Comparison of ENCODE assay signal across 8 cellular contexts in genomic region chr19:39406656-39407393, GRCh38. TPM values are rescaled to one million over a fixed set of nuclear protein-coding genes. Genes with fewer than 3 reads are reported as not detected.
A peak's percentile ranks its signal among the peaks of the same experiment; 100 is the strongest.
DNase-seq lines count a peak whose midpoint lies in the region; ATAC-seq and TF ChIP-seq lines count a peak whose summit lies in the region.

TSS of gene ZFP36 (plus strand) at chr19:39406847. CDS start at chr19:39406905, 58 bp downstream.

- H3K9me3 ChIP-seq in Loucy (ENCODE audit: insufficient read depth, low read depth, low read length) (no peaks in the 10 kb centered on the region), adipocyte (ENCODE audit: control insufficient read depth, low read length) (no peaks in the 10 kb centered on the region), heart right ventricle (no peaks in the 10 kb centered on the region), upper lobe of left lung (no peaks in the 10 kb centered on the region)

- H3K4me3 ChIP-seq in Loucy (ENCODE audit: low read length, poor library complexity, severe bottlenecking) = peak within 1 kb of the TSS; percentile 93
- H3K4me3 ChIP-seq in adipocyte (ENCODE audit: low read length) = peak within 1 kb of the TSS; percentile 99
- H3K4me3 ChIP-seq in heart right ventricle = peak within 1 kb of the TSS; percentile 67 to 99 (median 90)
- peak within 1 kb of the TSS; percentile 72 to 92 (median 80) for H3K4me3 ChIP-seq in upper lobe of left lung

- WGBS in heart right ventricle, 2 donors = 0 to 1% methylated on average over 52 to 55 of the region's 55 CpGs
- WGBS in upper lobe of left lung, 2 donors = 2% methylated on average over 38 of the region's 55 CpGs; no CpG with 5 or more reads in 1 of the 2 donors

- peak within 1 kb of the TSS; percentile 57; the same call in 1 of the 2 replicates for H2AFZ ChIP-seq in Loucy (ENCODE audit: low read length)

- H3K9ac ChIP-seq in Loucy (ENCODE audit: low read depth, low read length, poor library complexity, severe bottlenecking) (peak within 1 kb of the TSS; percentile 94), adipocyte (ENCODE audit: low read length) (peak within 1 kb of the TSS; percentile 100)

- ATAC-seq in heart right ventricle (peak; percentile 26 to 59 (median 42)), upper lobe of left lung (ENCODE audit: low FRiP score in 2 of 2) (peak; percentile 46 to 62)

- H3K27ac Mint-ChIP-seq in progenitor cell of endocrine pancreas = peak within 1 kb of the TSS; percentile 96

- intact Hi-C loops in heart right ventricle (cut with DNase I) = no loop called here

- peaks cover 51% of the 10 kb centered on the region for H3K4me1 ChIP-seq in Loucy (ENCODE audit: insufficient read depth, low read length, poor library complexity, severe bottlenecking)
- peaks cover 47% of the 10 kb centered on the region for H3K4me1 ChIP-seq in adipocyte (ENCODE audit: control insufficient read depth, insufficient read depth, low read length)
- H3K4me1 ChIP-seq in heart right ventricle = peaks cover 21 to 77% (median 52%) of the 10 kb centered on the region in 9 donors
- H3K4me1 ChIP-seq in upper lobe of left lung = peaks cover 38 to 61% (median 49%) of the 10 kb centered on the region in 4 donors

- no peaks in the 10 kb centered on the region for H3K27me3 ChIP-seq in Loucy (ENCODE audit: insufficient read depth, low read length, poor library complexity, severe bottlenecking)
- no peaks in the 10 kb centered on the region for H3K27me3 ChIP-seq in adipocyte (replicated peaks; ENCODE audit: control insufficient read depth, insufficient read depth, low read length)
- H3K27me3 ChIP-seq in heart right ventricle = no peaks in the 10 kb centered on the region
- no peaks in the 10 kb centered on the region for H3K27me3 ChIP-seq in upper lobe of left lung

- peak in 2 of 4 donors; percentile 54 to 92 for TF ChIP-seq EP300 in upper lobe of left lung (IDR thresholded peaks at IDR 0.05)

- H3K36me3 Mint-ChIP-seq in progenitor cell of endocrine pancreas (ENCODE audit: insufficient read depth) = peaks cover 4% of the 10 kb centered on the region

- H3K36me3 ChIP-seq in Loucy (ENCODE audit: insufficient read depth, low read length) = no peaks in the 10 kb centered on the region
- peaks cover 15% of the 10 kb centered on the region for H3K36me3 ChIP-seq in adipocyte (ENCODE audit: control insufficient read depth, insufficient read depth, low read length, severe bottlenecking)
- H3K36me3 ChIP-seq in heart right ventricle = peaks cover 6 to 22% (median 9%) of the 10 kb centered on the region in 9 donors
- peaks cover 11 to 23% (median 15%) of the 10 kb centered on the region in 4 donors for H3K36me3 ChIP-seq in upper lobe of left lung

- H3K27me3 Mint-ChIP-seq in progenitor cell of endocrine pancreas = no peaks in the 10 kb centered on the region

- H3K27ac ChIP-seq in heart right ventricle (peak within 1 kb of the TSS; percentile 94 to 100 (median 99)), upper lobe of left lung (peak within 1 kb of the TSS; percentile 99 to 100 (median 100))

- peak; percentile 96 to 100 (median 99) for TF ChIP-seq POLR2A in upper lobe of left lung (IDR thresholded peaks at IDR 0.05)

- H3K79me2 ChIP-seq in Loucy (ENCODE audit: insufficient read depth, low read length) = peaks cover 41% of the 10 kb centered on the region

- no peaks in the 10 kb centered on the region for H3K9me2 ChIP-seq in Loucy (replicated peaks; ENCODE audit: low read depth, low read length)

- H3K4me2 ChIP-seq in Loucy (ENCODE audit: low read depth, low read length, poor library complexity, severe bottlenecking) = peak within 1 kb of the TSS; percentile 97

- DNase-seq in NCI-H2081 (lab: John Stamatoyannopoulos, UW) (peak; percentile 48 to 61), NCI-H2081 treated with DMSO at 0.1 percent for 48 hours (lab: John Stamatoyannopoulos, UW) (no peak), T-helper 1 cell (peak; percentile 71 to 91 (median 84)), adipocyte (ENCODE audit: low read depth) (peak; percentile 95), heart right ventricle (peak; percentile 74 to 93), progenitor cell of endocrine pancreas (ENCODE audit: low spot score, unreplicated experiment) (peak; percentile 69), upper lobe of left lung (peak; percentile 93 to 98)

- TF ChIP-seq CTCF in Loucy (conservative IDR thresholded peaks at IDR 0.05; ENCODE audit: low read length) = peak; percentile 33
- TF ChIP-seq CTCF in heart right ventricle (IDR thresholded peaks at IDR 0.05) = no peak
- peak; percentile 9 for TF ChIP-seq CTCF in progenitor cell of endocrine pancreas (IDR thresholded peaks at IDR 0.05; ENCODE audit: unreplicated experiment)
- TF ChIP-seq CTCF in upper lobe of left lung (IDR thresholded peaks at IDR 0.05) = peak in 1 of 6 experiments; percentile 4

- no peaks in the 10 kb centered on the region for H3K9me3 Mint-ChIP-seq in progenitor cell of endocrine pancreas (ENCODE audit: low read depth)

- peaks cover 3% of the 10 kb centered on the region for H3F3A ChIP-seq in Loucy (ENCODE audit: low read depth)

- peaks cover 26% of the 10 kb centered on the region for H4K20me1 ChIP-seq in Loucy (ENCODE audit: insufficient read depth, low read length, poor library complexity, severe bottlenecking)

- H3K4me1 Mint-ChIP-seq in progenitor cell of endocrine pancreas (ENCODE audit: low read depth) = peaks cover 38% of the 10 kb centered on the region

- H3K4me3 Mint-ChIP-seq in progenitor cell of endocrine pancreas (ENCODE audit: low read depth) = peak within 1 kb of the TSS; percentile 89

RNA-seq across cellular contexts. Expression of gene ZFP36, which starts in this region (rescaled TPM):
- total RNA-seq in heart right ventricle = 100 to 1,000 TPM in 2 of 10 donors, 10 to 100 TPM in 8; 22.8 to 194 (median 48.1) TPM
- polyA plus RNA-seq in heart right ventricle = 10 to 100 TPM; 60.2 to 63.2 TPM
- total RNA-seq in progenitor cell of endocrine pancreas = 10.5 and 10.6 TPM in 2 replicates
- total RNA-seq in upper lobe of left lung = 100 to 1,000 TPM; 195 to 525 (median 238) TPM

Comparison
In these comparisons a context has a peak if more than half of its experiments do, and no peak if none do; other contexts are left out.
1. CTCF ChIP-seq: peak in Loucy (single experiment) and progenitor cell of endocrine pancreas (single experiment); none in heart right ventricle (0 of 9).
2. Peak in every context shown above with its lines, with median percentiles within 50 percentile points of each other: H3K4me3 ChIP-seq.